Comparison of ENCODE assay signal across 24 cellular contexts in genomic region chr3:48650723-48651122, GRCh38. TPM values are rescaled to one million over a fixed set of nuclear protein-coding genes. Genes with fewer than 3 reads are reported as not detected.
A peak's percentile ranks its signal among the peaks of the same experiment; 100 is the strongest.
DNase-seq lines count a peak whose midpoint lies in the region; ATAC-seq and TF ChIP-seq lines count a peak whose summit lies in the region.
"Had no signal": no experiment of that assay in that cellular context is flagged by ENCODE, and none has a peak within 500 bp of the region (broad histone marks: within the 10 kb centered on the region; RNA-seq: fewer than 3 reads in every experiment).

No MANE protein-coding gene starts in this region.

- H3K4me1 ChIP-seq in CD4-positive, CD25-positive, alpha-beta regulatory T cell (ENCODE audit: control insufficient read depth, insufficient read depth, low read length, poor library complexity, severe bottlenecking) = peaks cover 8% of the 10 kb centered on the region
- no peaks in the 10 kb centered on the region for H3K4me1 ChIP-seq in SJCRH30

- no peak overlapping the region for H3K27ac ChIP-seq in CD4-positive, CD25-positive, alpha-beta regulatory T cell (ENCODE audit: insufficient read depth, low read length, poor library complexity, severe bottlenecking)
- H3K27ac ChIP-seq in RWPE1 = peak overlapping the region; percentile 5; the same call in 1 of the 2 replicates
- no peak overlapping the region for H3K27ac ChIP-seq in SJCRH30
- H3K27ac ChIP-seq: HL-60 had no signal

- peaks cover 0 to 11% (median 4%) of the 10 kb centered on the region in 4 donors for H3K4me1 Mint-ChIP-seq in CD4-positive, CD25-positive, alpha-beta regulatory T cell
- H3K4me1 Mint-ChIP-seq in neural crest cell = peaks cover 4% of the 10 kb centered on the region

- H3K36me3 ChIP-seq in CD4-positive, CD25-positive, alpha-beta regulatory T cell (ENCODE audit: control insufficient read depth, insufficient read depth, low read length) = peaks cover 2% of the 10 kb centered on the region
- no peaks in the 10 kb centered on the region for H3K36me3 ChIP-seq in SJCRH30

- DNase-seq in CD4-positive, CD25-positive, alpha-beta regulatory T cell = no peak
- DNase-seq in RWPE1 (ENCODE audit: low spot score) = no peak
- no peak for DNase-seq in neural crest cell (ENCODE audit: low read depth, low spot score)
- no peak for DNase-seq in AML-193 (lab: John Stamatoyannopoulos, UW)
- no peak for DNase-seq in SJCRH30
- no peak for DNase-seq in HEK293T (ENCODE audit: extremely low spot score)
- DNase-seq: 8988T; ACHN; CD4-positive, alpha-beta T cell; KBM-7; MV-4-11; NCI-H1105; NCI-H1436 treated with DMSO at 0.1 percent for 48 hours; NCI-H187 treated with DMSO at 0.1 percent for 48 hours; NCI-H2107; NCI-H524; NCI-H774; Right ventricle myocardium superior had no signal

- CTCF ChIA-PET in RWPE1 (lab: Yijun Ruan, JAX) = no interaction called here
- CTCF ChIA-PET in HEK293T (lab: Yijun Ruan, JAX) = no interaction called here

- POLR2A ChIA-PET in RWPE1 (lab: Yijun Ruan, JAX; ENCODE audit: low non-redundant PET) = no interaction called here
- POLR2A ChIA-PET in HEK293T (lab: Yijun Ruan, JAX) = interaction anchor here (1.1 to 3.4 kb wide), 2 partner anchors 12 to 15 kb away, joined by 3 to 16 read pairs; partner anchors contain the start of genes CELSR3 and SLC26A6

- no peaks in the 10 kb centered on the region for H3K27me3 Mint-ChIP-seq in CD4-positive, CD25-positive, alpha-beta regulatory T cell
- no peaks in the 10 kb centered on the region for H3K27me3 Mint-ChIP-seq in neural crest cell (ENCODE audit: low read depth)
- H3K27me3 Mint-ChIP-seq: CD4-positive, alpha-beta T cell had no signal

- no peak overlapping the region for H3K27ac Mint-ChIP-seq in CD4-positive, CD25-positive, alpha-beta regulatory T cell
- no peak overlapping the region for H3K27ac Mint-ChIP-seq in neural crest cell (ENCODE audit: unreplicated experiment)
- H3K27ac Mint-ChIP-seq: CD4-positive, alpha-beta T cell had no signal

- H3K36me3 Mint-ChIP-seq in CD4-positive, CD25-positive, alpha-beta regulatory T cell = no peaks in the 10 kb centered on the region
- peaks cover 10% of the 10 kb centered on the region for H3K36me3 Mint-ChIP-seq in neural crest cell (ENCODE audit: low read depth)

- no peak overlapping the region for H3K4me3 ChIP-seq in CD4-positive, CD25-positive, alpha-beta regulatory T cell (ENCODE audit: low read depth, low read length)
- H3K4me3 ChIP-seq in SJCRH30 = no peak overlapping the region

- H3K27me3 ChIP-seq in CD4-positive, CD25-positive, alpha-beta regulatory T cell (ENCODE audit: control insufficient read depth, insufficient read depth, low read length) = no peaks in the 10 kb centered on the region
- H3K27me3 ChIP-seq in SJCRH30 = no peaks in the 10 kb centered on the region

- no peak for ATAC-seq in CD4-positive, CD25-positive, alpha-beta regulatory T cell (ENCODE audit: low read depth in 2 of 2)
- ATAC-seq: HCT116 had no signal

- no peaks in the 10 kb centered on the region for H3K9me3 ChIP-seq in CD4-positive, CD25-positive, alpha-beta regulatory T cell (ENCODE audit: control insufficient read depth in 2 of 2, low read length in 2 of 2)
- H3K9me3 ChIP-seq in SJCRH30 (replicated peaks) = no peaks in the 10 kb centered on the region

- H3K4me3 Mint-ChIP-seq in CD4-positive, CD25-positive, alpha-beta regulatory T cell = peak overlapping the region in 3 of 4 donors; percentile 23 to 62 (median 33)
- peak overlapping the region; percentile 29 for H3K4me3 Mint-ChIP-seq in neural crest cell
- H3K4me3 Mint-ChIP-seq: CD4-positive, alpha-beta T cell had no signal

- no peak for TF ChIP-seq CTCF in RWPE1 (conservative IDR thresholded peaks at IDR 0.05; ENCODE audit: low read depth)
- TF ChIP-seq CTCF in neural crest cell (conservative IDR thresholded peaks at IDR 0.05) = no peak

- H3K9me3 Mint-ChIP-seq in CD4-positive, CD25-positive, alpha-beta regulatory T cell = peaks cover 0 to 2% (median 0%) of the 10 kb centered on the region in 7 donors
- no peaks in the 10 kb centered on the region for H3K9me3 Mint-ChIP-seq in neural crest cell
- H3K9me3 Mint-ChIP-seq: CD4-positive, alpha-beta T cell had no signal

TF ChIP-seq in HEK293T, 16 proteins besides CTCF, POLR2A, EP300 and RAD21:
- TF ChIP-seq LEF1 (IDR thresholded peaks at IDR 0.05; ENCODE audit: borderline replicate concordance) (no peak), NFRKB (IDR thresholded peaks at IDR 0.05) (no peak), ZNF384 (IDR thresholded peaks at IDR 0.05) (no peak), FOXA1 (IDR thresholded peaks at IDR 0.05) (no peak), FOXM1 (IDR thresholded peaks at IDR 0.05; ENCODE audit: borderline replicate concordance) (no peak)
- TF ChIP-seq, protein P1, sequence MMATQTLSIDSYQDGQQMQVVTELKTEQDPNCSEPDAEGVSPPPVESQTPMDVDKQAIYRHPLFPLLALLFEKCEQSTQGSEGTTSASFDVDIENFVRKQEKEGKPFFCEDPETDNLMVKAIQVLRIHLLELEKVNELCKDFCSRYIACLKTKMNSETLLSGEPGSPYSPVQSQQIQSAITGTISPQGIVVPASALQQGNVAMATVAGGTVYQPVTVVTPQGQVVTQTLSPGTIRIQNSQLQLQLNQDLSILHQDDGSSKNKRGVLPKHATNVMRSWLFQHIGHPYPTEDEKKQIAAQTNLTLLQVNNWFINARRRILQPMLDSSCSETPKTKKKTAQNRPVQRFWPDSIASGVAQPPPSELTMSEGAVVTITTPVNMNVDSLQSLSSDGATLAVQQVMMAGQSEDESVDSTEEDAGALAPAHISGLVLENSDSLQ (IDR thresholded peaks at IDR 0.05) = no peak

RNA-seq across cellular contexts. Expression of gene CELSR3, which starts 12.0 kb away (rescaled TPM):
- 8.8 TPM for total RNA-seq in CD4-positive, CD25-positive, alpha-beta regulatory T cell
- polyA plus RNA-seq in CD4-positive, CD25-positive, alpha-beta regulatory T cell = under 1 TPM; 0.31 to 0.53 (median 0.37) TPM
- 26.5 and 27.2 TPM in 2 replicates for total RNA-seq in neural crest cell
- 1.1 and 1.7 TPM in 2 replicates for total RNA-seq in SJCRH30 (2014; rRNA removed; shearing (Covaris generic))

RNA-seq across cellular contexts. Expression of gene SLC26A6, which starts 15.5 kb away (rescaled TPM):
- 25.1 TPM for total RNA-seq in CD4-positive, CD25-positive, alpha-beta regulatory T cell
- polyA plus RNA-seq in CD4-positive, CD25-positive, alpha-beta regulatory T cell = 1 to 10 TPM; 3.2 to 6.7 (median 5.9) TPM
- 54.8 and 57.4 TPM in 2 replicates for total RNA-seq in neural crest cell
- total RNA-seq in SJCRH30 (2014; rRNA removed; shearing (Covaris generic)) = 14.8 and 18.9 TPM in 2 replicates

RNA-seq across cellular contexts. Expression of gene TMEM89, which starts 29.2 kb away (rescaled TPM):
- not detected for total RNA-seq in CD4-positive, CD25-positive, alpha-beta regulatory T cell
- not detected for polyA plus RNA-seq in CD4-positive, CD25-positive, alpha-beta regulatory T cell
- total RNA-seq in neural crest cell = 0.51 and 0.66 TPM in 2 replicates
- not detected in 2 replicates for total RNA-seq in SJCRH30 (2014; rRNA removed; shearing (Covaris generic))
- total RNA-seq: CD4-positive, alpha-beta T cell; H4; LHCN-M2; MCF 10A; Right ventricle myocardium superior had no signal
- polyA plus RNA-seq: BJ had no signal

RNA-seq across cellular contexts. Expression of gene NCKIPSD, which starts 35.0 kb away (rescaled TPM):
- total RNA-seq in CD4-positive, CD25-positive, alpha-beta regulatory T cell = 19.2 TPM
- 10 to 100 TPM in 2 of 4 donors, 1 to 10 TPM in 2; 6.4 to 11.6 (median 10.3) TPM for polyA plus RNA-seq in CD4-positive, CD25-positive, alpha-beta regulatory T cell
- 25.3 and 30.2 TPM in 2 replicates for total RNA-seq in neural crest cell
- 11.8 and 13.7 TPM in 2 replicates for total RNA-seq in SJCRH30 (2014; rRNA removed; shearing (Covaris generic))

RNA-seq across cellular contexts. Expression of gene UQCRC1, which starts 41.3 kb away (rescaled TPM):
- 111 TPM for total RNA-seq in CD4-positive, CD25-positive, alpha-beta regulatory T cell
- 100 to 1,000 TPM; 181 to 234 (median 206) TPM for polyA plus RNA-seq in CD4-positive, CD25-positive, alpha-beta regulatory T cell
- 288 and 297 TPM in 2 replicates for total RNA-seq in neural crest cell
- total RNA-seq in SJCRH30 (2014; rRNA removed; shearing (Covaris generic)) = 137 and 162 TPM in 2 replicates
